Comparison of ENCODE assay signal across 18 cellular contexts in genomic region chr7:25319707-25320106, GRCh38.
"Had no signal": no experiment of that assay in that cellular context is flagged by ENCODE, and none has a peak within 500 bp of the region (broad histone marks: within the 10 kb centered on the region; RNA-seq: fewer than 3 reads in every experiment).

No MANE protein-coding gene starts in this region.

- H3K27ac ChIP-seq: brain microvascular endothelial cell, coronary artery, foreskin keratinocyte, left ventricle myocardium inferior, right lobe of liver had no signal

- H3K4me3 Mint-ChIP-seq: activated CD4-positive, alpha-beta T cell treated with anti-CD3 and anti-CD28 coated beads, Interleukin-2, amount 10 ng/mL, durations not matched to agents 24 days and 14 days; activated CD8-positive, alpha-beta T cell treated with anti-CD3 and anti-CD28 coated beads, Interleukin-2, amount 10 ng/mL, durations not matched to agents 7 days and 5 days; activated naive CD8-positive, alpha-beta T cell treated with anti-CD3 and anti-CD28 coated beads, Interleukin-2, amount 10 ng/mL, durations not matched to agents 7 days and 5 days; central memory CD8-positive, alpha-beta T cell; memory B cell; naive thymus-derived CD4-positive, alpha-beta T cell; stimulated activated naive CD8-positive, alpha-beta T cell treated with anti-CD3 and anti-CD28 coated beads, Interleukin-15, amount 100 ng/mL, for 72 hours; type B pancreatic cell had no signal

- H3K27ac Mint-ChIP-seq: activated CD4-positive, alpha-beta T cell treated with anti-CD3 and anti-CD28 coated beads, Interleukin-2, amount 10 ng/mL, durations not matched to agents 24 days and 14 days; activated CD8-positive, alpha-beta T cell treated with anti-CD3 and anti-CD28 coated beads, Interleukin-2, amount 10 ng/mL, durations not matched to agents 7 days and 5 days; activated naive CD8-positive, alpha-beta T cell treated with anti-CD3 and anti-CD28 coated beads, Interleukin-2, amount 10 ng/mL, durations not matched to agents 7 days and 5 days; memory B cell; type B pancreatic cell had no signal

- H3K27me3 ChIP-seq: brain microvascular endothelial cell, ovary, right lobe of liver had no signal

- H3K4me1 ChIP-seq: foreskin keratinocyte, left ventricle myocardium inferior had no signal

- H3K4me1 Mint-ChIP-seq: activated CD4-positive, alpha-beta T cell treated with anti-CD3 and anti-CD28 coated beads, Interleukin-2, amount 10 ng/mL, durations not matched to agents 24 days and 14 days; central memory CD8-positive, alpha-beta T cell; memory B cell had no signal

- H3K4me3 ChIP-seq: coronary artery, left ventricle myocardium inferior, mucosa of descending colon, ovary, right lobe of liver had no signal

- H3K9me3 ChIP-seq: left ventricle myocardium inferior, mucosa of descending colon, ovary, right lobe of liver had no signal

- H3K9me3 Mint-ChIP-seq: activated CD4-positive, alpha-beta T cell treated with anti-CD3 and anti-CD28 coated beads, Interleukin-2, amount 10 ng/mL, durations not matched to agents 24 days and 14 days; central memory CD8-positive, alpha-beta T cell; memory B cell; stimulated activated naive CD8-positive, alpha-beta T cell treated with anti-CD3 and anti-CD28 coated beads, Interleukin-15, amount 100 ng/mL, for 72 hours; type B pancreatic cell had no signal

- H3K36me3 ChIP-seq: brain microvascular endothelial cell, left ventricle myocardium inferior, ovary, right lobe of liver had no signal

- DNase-seq: activated CD4-positive, alpha-beta T cell treated with anti-CD3 and anti-CD28 coated beads, Interleukin-2, amount 10 ng/mL, durations not matched to agents 24 days and 14 days; activated CD4-positive, CD25-positive, alpha-beta regulatory T cell; activated CD8-positive, alpha-beta memory T cell treated with anti-CD3 and anti-CD28 coated beads, Interleukin-2, amount 50 U/mL, for 4 hours; activated CD8-positive, alpha-beta T cell treated with anti-CD3 and anti-CD28 coated beads, Interleukin-2, amount 10 ng/mL, durations not matched to agents 7 days and 5 days; activated naive CD8-positive, alpha-beta T cell treated with anti-CD3 and anti-CD28 coated beads, Interleukin-2, amount 10 ng/mL, durations not matched to agents 7 days and 5 days; brain microvascular endothelial cell; effector CD8-positive, alpha-beta T cell; foreskin keratinocyte; left ventricle myocardium inferior; mucosa of descending colon; naive thymus-derived CD4-positive, alpha-beta T cell; right lobe of liver; stimulated activated naive CD8-positive, alpha-beta T cell treated with anti-CD3 and anti-CD28 coated beads, Interleukin-15, amount 100 ng/mL, for 72 hours had no signal

- H3K36me3 Mint-ChIP-seq: memory B cell; naive thymus-derived CD4-positive, alpha-beta T cell; type B pancreatic cell had no signal

- ATAC-seq: activated CD8-positive, alpha-beta T cell treated with anti-CD3 and anti-CD28 coated beads, Interleukin-2, amount 10 ng/mL, durations not matched to agents 7 days and 5 days; foreskin keratinocyte; naive thymus-derived CD4-positive, alpha-beta T cell; right lobe of liver; stimulated activated naive CD8-positive, alpha-beta T cell treated with anti-CD3 and anti-CD28 coated beads, Interleukin-15, amount 100 ng/mL, for 72 hours had no signal
